ENCODE assay signal across 28 cellular contexts in genomic region chr6:84733889-84734288, GRCh38. TPM values are rescaled to one million over a fixed set of nuclear protein-coding genes. Genes with fewer than 3 reads are reported as not detected.
"Had no signal": no experiment of that assay in that cellular context is flagged by ENCODE, and none has a peak within 500 bp of the region (broad histone marks: within the 10 kb centered on the region; RNA-seq: fewer than 3 reads in every experiment).

No MANE protein-coding gene starts in this region.

- DNase-seq: colonic mucosa; cortex of kidney; dermis blood vessel endothelial cell; dorsolateral prefrontal cortex; effector CD4-positive, alpha-beta T cell; effector CD8-positive, alpha-beta T cell; effector memory CD4-positive, alpha-beta T cell; effector memory CD8-positive, alpha-beta T cell; endodermal cell; erythroblast; esophagus squamous epithelium; foreskin fibroblast; foreskin keratinocyte; foreskin melanocyte; gastrocnemius medialis; glutamatergic neuron; head of caudate nucleus; heart left ventricle; heart right ventricle had no signal

- H3K4me3 ChIP-seq: colonic mucosa, coronary artery, dorsolateral prefrontal cortex, esophagus muscularis mucosa, esophagus squamous epithelium, gastrocnemius medialis, gastroesophageal sphincter, heart left ventricle, heart right ventricle had no signal

- H3K9me3 ChIP-seq: colonic mucosa, esophagus muscularis mucosa, esophagus squamous epithelium, gastroesophageal sphincter, heart left ventricle, heart right ventricle had no signal

- H3K36me3 ChIP-seq: colonic mucosa, gastrocnemius medialis had no signal

- FAIRE-seq: colon, endometrium, endothelial cell of umbilical vein, frontal cortex had no signal

- ATAC-seq: effector memory CD8-positive, alpha-beta T cell; esophagus mucosa; foreskin keratinocyte; gastrocnemius medialis; gastroesophageal sphincter; heart left ventricle; heart right ventricle had no signal

- H3K27ac ChIP-seq: colonic mucosa, coronary artery, dorsolateral prefrontal cortex, epithelial cell of prostate, esophagus muscularis mucosa, esophagus squamous epithelium, foreskin keratinocyte, gastrocnemius medialis, gastroesophageal sphincter, heart left ventricle, heart right ventricle had no signal

- H3K4me1 ChIP-seq: colonic mucosa, esophagus muscularis mucosa, esophagus squamous epithelium, foreskin keratinocyte, gastrocnemius medialis, gastroesophageal sphincter, heart left ventricle, heart right ventricle had no signal

- H3K27me3 ChIP-seq: colonic mucosa, esophagus muscularis mucosa, esophagus squamous epithelium, foreskin keratinocyte, gastrocnemius medialis, gastroesophageal sphincter, heart left ventricle, heart right ventricle had no signal

RNA-seq across cellular contexts. Expression of gene TBX18, which starts 30.5 kb away (rescaled TPM):
- total RNA-seq: foreskin keratinocyte had no signal
- polyA plus RNA-seq: foreskin keratinocyte had no signal
